In the genomic region with DNA sequence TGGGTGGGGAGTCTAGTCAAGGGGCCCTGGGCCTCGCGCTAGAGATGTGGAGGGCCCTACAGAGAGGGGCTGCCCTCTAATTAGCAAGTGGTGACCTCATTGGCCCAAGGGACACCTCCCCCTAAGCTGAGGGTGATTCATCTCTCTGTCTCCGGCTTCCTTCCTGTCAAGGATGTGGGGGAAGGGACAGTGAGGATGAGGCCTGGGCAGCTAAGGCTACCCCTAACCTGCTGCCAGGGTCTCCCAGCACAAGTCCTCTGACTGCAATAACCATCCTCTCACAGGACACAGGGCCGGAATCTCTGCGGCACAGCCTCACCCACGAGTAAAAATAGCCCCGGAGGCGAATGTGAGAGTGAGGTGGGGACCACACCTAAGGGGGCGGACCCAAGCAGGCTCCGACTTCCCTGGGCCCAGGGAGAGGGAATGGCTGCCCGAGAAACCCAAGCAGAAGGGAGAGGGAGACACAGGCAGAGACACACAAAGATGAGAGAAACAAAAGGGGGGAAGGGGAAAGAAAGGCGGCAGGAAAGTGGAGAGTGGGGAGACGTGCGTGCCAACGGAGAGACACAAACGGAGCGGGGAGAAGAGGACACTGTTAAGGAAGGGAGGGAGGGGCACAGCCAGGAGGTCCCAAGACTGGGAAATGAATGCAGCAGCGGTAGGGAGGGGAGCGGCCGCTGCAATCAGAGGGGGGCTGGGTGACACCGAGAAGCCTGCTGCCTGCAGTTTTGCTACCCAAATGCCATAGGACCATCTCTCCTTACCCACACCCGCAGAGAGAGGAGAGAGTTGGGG, we compare ENCODE assay signal across 8 cellular contexts. TPM values are rescaled to one million over a fixed set of nuclear protein-coding genes. Genes with fewer than 3 reads are reported as not detected.
A peak's percentile ranks its signal among the peaks of the same experiment; 100 is the strongest.
DNase-seq lines count a peak whose midpoint lies in the region; ATAC-seq and TF ChIP-seq lines count a peak whose summit lies in the region.

No MANE protein-coding gene starts in this region.

- WGBS in smooth muscle cell (ENCODE audit: low lambda C conversion rate) = under 1% methylated on average over 18 of the region's 22 CpGs

- H3K9ac ChIP-seq in smooth muscle cell (ENCODE audit: low read depth) = peak overlapping the region; percentile 89

- no peaks in the 10 kb centered on the region for H3K9me3 ChIP-seq in ascending aorta
- no peaks in the 10 kb centered on the region for H3K9me3 ChIP-seq in smooth muscle cell (replicated peaks; ENCODE audit: low read depth)

- TF ChIP-seq CTCF in ascending aorta (IDR thresholded peaks at IDR 0.05) (no peak), smooth muscle cell (IDR thresholded peaks at IDR 0.05; ENCODE audit: borderline replicate concordance, insufficient read depth, poor library complexity, severe bottlenecking) (no peak)

- H3K36me3 ChIP-seq in ascending aorta = peaks cover 33 to 37% of the 10 kb centered on the region in 2 donors
- no peaks in the 10 kb centered on the region for H3K36me3 ChIP-seq in smooth muscle cell (ENCODE audit: low read depth)

- H3K27ac ChIP-seq in ascending aorta (peak overlapping the region; percentile 91 to 94), smooth muscle cell (ENCODE audit: low read depth) (peak overlapping the region; percentile 84)

- H3K4me1 ChIP-seq in ascending aorta (peaks cover 18 to 33% of the 10 kb centered on the region in 2 donors), smooth muscle cell (ENCODE audit: low read depth) (peaks cover 44% of the 10 kb centered on the region)

- intact Hi-C loops in ascending aorta (cut with DNase I) = loop anchor here (2.0 to 10.0 kb wide), 3 partner anchors 92 to 420 kb away; a partner anchor contains a TSS
- intact Hi-C loops in sciatic nerve (cut with DNase I) = loop anchor here (10.0 kb wide), 1 partner anchor 160 kb away; a partner anchor contains a TSS

- peak overlapping the region; percentile 100 for H3K4me2 ChIP-seq in smooth muscle cell

- H3K4me3 ChIP-seq in ascending aorta (peak overlapping the region; percentile 67 to 75), iPS-11a (ENCODE audit: low read depth, low read length) (peak overlapping the region; percentile 83), smooth muscle cell (peak overlapping the region; percentile 99)

- H4K20me1 ChIP-seq in smooth muscle cell (ENCODE audit: low read depth) = peaks cover 45% of the 10 kb centered on the region

- no peak overlapping the region for H2AFZ ChIP-seq in smooth muscle cell (ENCODE audit: low read depth)

- DNase-seq in EL (peak; percentile 88), T follicular helper cell (ENCODE audit: low read depth) (peak; percentile 39), ascending aorta (ENCODE audit: low spot score in 2 of 2) (peak; percentile 53 to 81), smooth muscle cell (lab: John Stamatoyannopoulos, UW; ENCODE audit: unreplicated experiment) (no peak), sciatic nerve (ENCODE audit: low spot score) (no peak), NCI-H187 (lab: John Stamatoyannopoulos, UW) (no peak)

- peaks cover 60% of the 10 kb centered on the region for H3F3A ChIP-seq in smooth muscle cell (ENCODE audit: low read depth)

- peak; percentile 24 for ATAC-seq in HG03460 (IDR thresholded peaks at IDR 0.05; ENCODE audit: unreplicated experiment)
- ATAC-seq in sciatic nerve = no peak

- peaks cover 47% of the 10 kb centered on the region for H3K79me2 ChIP-seq in smooth muscle cell (ENCODE audit: low read depth)

- H3K27me3 ChIP-seq in ascending aorta = no peaks in the 10 kb centered on the region
- no peaks in the 10 kb centered on the region for H3K27me3 ChIP-seq in smooth muscle cell (ENCODE audit: low read depth)

RNA-seq across cellular contexts. Expression of a gene that starts 1.4 kb away (rescaled TPM):
- total RNA-seq in ascending aorta = 281 TPM
- 373 and 417 TPM in 2 replicates for total RNA-seq in smooth muscle cell
- polyA plus RNA-seq in smooth muscle cell = 610 and 628 TPM in 2 replicates
- 239 TPM for total RNA-seq in sciatic nerve

RNA-seq across cellular contexts. Expression of a gene that starts 4.9 kb away (rescaled TPM):
- total RNA-seq in ascending aorta (17.7 TPM), smooth muscle cell (10.6 and 15.4 TPM in 2 replicates), sciatic nerve (21.2 TPM)
- polyA plus RNA-seq in smooth muscle cell = 4.7 and 10.5 TPM in 2 replicates

RNA-seq across cellular contexts. Expression of a gene that starts 5.8 kb away (rescaled TPM):
- total RNA-seq in ascending aorta = 150 TPM
- 62.9 and 104 TPM in 2 replicates for total RNA-seq in smooth muscle cell
- 122 and 134 TPM in 2 replicates for polyA plus RNA-seq in smooth muscle cell
- total RNA-seq in sciatic nerve = 124 TPM

RNA-seq across cellular contexts. Expression of a gene that starts 11.7 kb away (rescaled TPM):
- total RNA-seq in ascending aorta (not detected), smooth muscle cell (0.09 TPM in 1 of 2 replicates, not detected in the other), sciatic nerve (0.62 TPM)
- polyA plus RNA-seq in smooth muscle cell = 1.1 TPM in 1 of 2 replicates, not detected in the other

RNA-seq across cellular contexts. Expression of a gene that starts 13.4 kb away (rescaled TPM):
- total RNA-seq in ascending aorta (not detected), smooth muscle cell (3.8 and 5.2 TPM in 2 replicates), sciatic nerve (0.71 TPM)
- polyA plus RNA-seq in smooth muscle cell = 3.9 and 7.2 TPM in 2 replicates

Comparison
In these comparisons a context has a peak if more than half of its experiments do, and no peak if none do; other contexts are left out.
1. DNase-seq: peak in EL (single experiment), T follicular helper cell (single experiment) and ascending aorta (2 of 2); none in smooth muscle cell (single experiment), sciatic nerve (single experiment) and NCI-H187 (0 of 2).
2. Peak in every context shown above with its lines, with median percentiles within 50 percentile points of each other: H3K4me3 ChIP-seq.